Comparison of ENCODE assay signal across 1 cellular context in genomic region chr11:66592457-66593302, GRCh38.
TF ChIP-seq lines count a peak whose summit lies in the region.

TSS of gene CCDC87 (minus strand) at chr11:66593063. CDS start at chr11:66593015, 48 bp downstream.
TSS of gene CCS (plus strand) at chr11:66593185. CDS start at chr11:66593262, 77 bp downstream.

TF ChIP-seq in K562, 482 proteins besides CTCF, POLR2A, EP300 and RAD21 (continued from another document and continues in another):
- TF ChIP-seq CHD7 (IDR thresholded peaks at IDR 0.05; ENCODE audit: low read depth, low read length) (no peak), ZNF592 (IDR thresholded peaks at IDR 0.05) (peak; percentile 58; the same call in 1 of the 2 replicates), ZNF143 (CRISPR knock-in tag; IDR thresholded peaks at IDR 0.05) (no peak), HCFC1 (IDR thresholded peaks at IDR 0.05; ENCODE audit: low read depth, low read length) (no peak), ZNF644 (tag; IDR thresholded peaks at IDR 0.05; ENCODE audit: low read depth) (no peak), ZNF124 (CRISPR knock-in tag; IDR thresholded peaks at IDR 0.05) (no peak), RBM34 (IDR thresholded peaks at IDR 0.05; ENCODE audit: borderline replicate concordance, insufficient read depth, low read length) (no peak), EWSR1 (IDR thresholded peaks at IDR 0.05; ENCODE audit: borderline replicate concordance, low read depth, partially characterized antibody) (no peak), E2F4 (CRISPR knock-in tag; IDR thresholded peaks at IDR 0.05; ENCODE audit: low read depth) (no peak), KAT7 (CRISPR knock-in tag; IDR thresholded peaks at IDR 0.05; ENCODE audit: borderline replicate concordance) (no peak), NUFIP1 (IDR thresholded peaks at IDR 0.05; ENCODE audit: partially characterized antibody) (no peak), SIN3A (IDR thresholded peaks at IDR 0.05; ENCODE audit: borderline replicate concordance in 2 of 2, control insufficient read depth in 1 of 2, low read depth in 2 of 2, low read length in 2 of 2) (peak; percentile 59 to 79; a peak in 2 of 4 replicates), SREBF2 (CRISPR knock-in tag; IDR thresholded peaks at IDR 0.05) (no peak), RREB1 (CRISPR knock-in tag; IDR thresholded peaks at IDR 0.05) (peak; percentile 50; the same call in 1 of the 2 replicates), POLR2H (tag; IDR thresholded peaks at IDR 0.05; ENCODE audit: low read depth) (no peak), HNRNPK (IDR thresholded peaks at IDR 0.05; ENCODE audit: low read depth, low read length, poor library complexity, severe bottlenecking) (no peak), STAT5B (CRISPR knock-in tag; IDR thresholded peaks at IDR 0.05) (no peak), CBX3 (IDR thresholded peaks at IDR 0.05; ENCODE audit: borderline replicate concordance in 1 of 2, low read length in 2 of 2) (peak in 1 of 2 experiments; percentile 80; a peak in 1 of 3 replicates), HDAC3 (IDR thresholded peaks at IDR 0.05; ENCODE audit: borderline replicate concordance, partially characterized antibody) (no peak), TRIM25 (IDR thresholded peaks at IDR 0.05; ENCODE audit: borderline replicate concordance) (no peak), SIRT6 (IDR thresholded peaks at IDR 0.05; ENCODE audit: low read depth, low read length) (no peak), PHF8 (IDR thresholded peaks at IDR 0.05; ENCODE audit: borderline replicate concordance, low read length) (peak; percentile 96; the same call in 1 of the 2 replicates), SP1 (CRISPR knock-in tag; IDR thresholded peaks at IDR 0.05) (no peak; the same call in 1 of the 2 replicates), ZFP36 (IDR thresholded peaks at IDR 0.05; ENCODE audit: low read depth, low read length, partially characterized antibody) (no peak), ATF1 (CRISPR knock-in tag; IDR thresholded peaks at IDR 0.05) (no peak), ATF1 (tag; IDR thresholded peaks at IDR 0.05) (peak; percentile 87), ARID3A (IDR thresholded peaks at IDR 0.05; ENCODE audit: borderline replicate concordance, low read depth, low read length) (no peak)
